15 cellular contexts compared by ENCODE assay signal in genomic region chr3:55662683-55663082, GRCh38.
DNase-seq lines count a peak whose midpoint lies in the region; ATAC-seq and TF ChIP-seq lines count a peak whose summit lies in the region.
"Had no signal": no experiment of that assay in that cellular context is flagged by ENCODE, and none has a peak within 500 bp of the region (broad histone marks: within the 10 kb centered on the region; RNA-seq: fewer than 3 reads in every experiment).

No MANE protein-coding gene starts in this region.

- POLR2A ChIA-PET in BJ (lab: Charles Lee) = no interaction called here

- DNase-seq in BJ (ENCODE audit: low read depth) = peak; percentile 32
- DNase-seq in LHCN-M2 (ENCODE audit: low read depth) = peak; percentile 33
- peak; percentile 55 for DNase-seq in astrocyte of the spinal cord (ENCODE audit: low read depth, low spot score)
- DNase-seq in iris pigment epithelial cell (ENCODE audit: low read depth) = peak; percentile 83
- no peak for DNase-seq in midbrain (lab: John Stamatoyannopoulos, UW)
- DNase-seq in stimulated activated CD4-positive, alpha-beta T cell treated with anti-CD3 and anti-CD28 coated beads, Interleukin-1b, Interleukin-23, amount 100 ng/mL, for 48 hours = no peak
- DNase-seq in COR-L47 (lab: John Stamatoyannopoulos, UW) = no peak
- DNase-seq: body of pancreas, MV-4-11, NCI-H2081 treated with DMSO at 0.1 percent for 48 hours, NCI-H774, posterior cingulate gyrus, stomach, uterus had no signal

- H3K4me3 ChIP-seq in BJ (ENCODE audit: low read depth, low read length) = no peak overlapping the region
- H3K4me3 ChIP-seq in astrocyte of the spinal cord (ENCODE audit: low read depth, low read length) = no peak overlapping the region
- H3K4me3 ChIP-seq: body of pancreas, stomach, uterus had no signal

- TF ChIP-seq CTCF in BJ (IDR thresholded peaks at IDR 0.05; ENCODE audit: insufficient read depth, low read depth, low read length) (no peak), astrocyte of the spinal cord (IDR thresholded peaks at IDR 0.05; ENCODE audit: low read depth, low read length) (no peak)

- CTCF ChIA-PET in BJ (lab: Yijun Ruan, JAX) = interaction anchor here (0.8 to 1.6 kb wide), 2 partner anchors 9 to 25 kb away, joined by 3 to 4 read pairs; no protein-coding TSS in a partner anchor

- in situ Hi-C loops in astrocyte of the spinal cord (cut with HindIII; ENCODE audit: low sequenced_read_pairs) = no loop called here

- H3K27me3 ChIP-seq in BJ (ENCODE audit: control insufficient read depth, insufficient read depth, low read length) = no peaks in the 10 kb centered on the region
- H3K27me3 ChIP-seq: body of pancreas, stomach, uterus had no signal

- no peak for ATAC-seq in HG03460 (IDR thresholded peaks at IDR 0.05; ENCODE audit: unreplicated experiment)
- ATAC-seq: body of pancreas had no signal

- no peaks in the 10 kb centered on the region for H3K36me3 ChIP-seq in BJ (ENCODE audit: control insufficient read depth, insufficient read depth, low read length)
- H3K36me3 ChIP-seq: stomach, uterus had no signal

Comparison
In these comparisons a context has a peak if more than half of its experiments do, and no peak if none do; other contexts are left out.
1. DNase-seq: peak in BJ (single experiment), LHCN-M2 (single experiment), astrocyte of the spinal cord (single experiment) and iris pigment epithelial cell (single experiment); none in midbrain (single experiment), stimulated activated CD4-positive, alpha-beta T cell treated with anti-CD3 and anti-CD28 coated beads, Interleukin-1b, Interleukin-23, amount 100 ng/mL, for 48 hours (single experiment) and COR-L47 (single experiment).